8 cellular contexts compared by ENCODE assay signal in the genomic region with DNA sequence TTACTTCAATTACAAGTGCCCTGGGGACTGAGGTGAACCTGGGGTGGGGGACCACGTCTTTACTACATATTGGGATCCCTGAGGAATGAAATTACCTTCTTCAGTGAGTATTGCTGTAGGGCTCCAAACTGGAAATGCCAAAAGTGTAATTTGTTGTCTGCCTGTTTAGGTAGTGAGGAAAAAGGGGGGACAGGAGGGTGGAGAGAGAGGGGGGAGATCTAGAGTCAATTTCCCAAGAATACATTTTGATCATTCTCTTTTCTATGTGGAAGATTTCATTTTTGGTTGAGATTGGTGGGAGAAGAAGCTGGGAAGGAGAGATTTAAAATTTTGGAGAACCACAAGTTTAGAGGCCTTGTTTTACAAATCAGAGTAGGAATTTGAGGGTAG.
DNase-seq lines count a peak whose midpoint lies in the region; ATAC-seq and TF ChIP-seq lines count a peak whose summit lies in the region.

No MANE protein-coding gene starts in this region.

- peaks cover 39% of the 10 kb centered on the region for H3K4me1 Mint-ChIP-seq in activated B cell treated with CpG ODN at 0.5 μM for 24 hours
- H3K4me1 Mint-ChIP-seq in glutamatergic neuron (ENCODE audit: low read depth, unreplicated experiment) = peaks cover 38% of the 10 kb centered on the region

- H3K27ac Mint-ChIP-seq in activated B cell treated with CpG ODN at 0.5 μM for 24 hours (peak overlapping the region; percentile 92), glutamatergic neuron (ENCODE audit: unreplicated experiment) (peak overlapping the region; percentile 78)

- POLR2A ChIA-PET in activated B cell treated with CpG ODN at 0.5 μM for 24 hours (lab: Charles Lee) = interaction anchor here (0.6 to 7.8 kb wide), 3 partner anchors 16 to 667 kb away, joined by 3 to 198 read pairs (median 121); no protein-coding TSS in a partner anchor

- H3K4me1 ChIP-seq in HAP-1 (peaks cover 19% of the 10 kb centered on the region), gastrocnemius medialis (peaks cover 41 to 61% of the 10 kb centered on the region in 2 donors)

- no peaks in the 10 kb centered on the region for H3K27me3 ChIP-seq in HAP-1 (ENCODE audit: low read depth)
- no peaks in the 10 kb centered on the region for H3K27me3 ChIP-seq in gastrocnemius medialis

- intact Hi-C loops in activated B cell treated with CpG ODN at 0.5 μM for 24 hours (cut with micrococcal nuclease) (loop anchor here (2.0 to 10.0 kb wide), 6 partner anchors 20 to 725 kb away; partner anchors contain the start of genes CLHC1 and RPS27A), gastrocnemius medialis (cut with DNase I; ENCODE audit: low total_unique reads) (no loop called here)

- H3K27me3 Mint-ChIP-seq in activated B cell treated with CpG ODN at 0.5 μM for 24 hours (no peaks in the 10 kb centered on the region), glutamatergic neuron (ENCODE audit: unreplicated experiment) (peaks cover 9% of the 10 kb centered on the region)

- CTCF ChIA-PET in activated B cell treated with CpG ODN at 0.5 μM for 24 hours (lab: Charles Lee) = interaction anchor here (1.3 to 3.7 kb wide), 5 partner anchors 12 to 450 kb away, joined by 3 to 21 read pairs (median 5); no protein-coding TSS in a partner anchor

- no peak for DNase-seq in HAP-1 (ENCODE audit: low spot score in 2 of 2)
- DNase-seq in activated B cell treated with CpG ODN at 0.5 μM for 24 hours = no peak
- no peak for DNase-seq in glutamatergic neuron
- no peak for DNase-seq in gastrocnemius medialis
- no peak for DNase-seq in central memory CD4-positive, alpha-beta T cell
- DNase-seq in cerebellar nuclear complex (lab: John Stamatoyannopoulos, UW) = no peak

- H3K4me3 Mint-ChIP-seq in activated B cell treated with CpG ODN at 0.5 μM for 24 hours = peak overlapping the region; percentile 89
- peak overlapping the region; percentile 88 for H3K4me3 Mint-ChIP-seq in glutamatergic neuron (ENCODE audit: unreplicated experiment)

- no peak for TF ChIP-seq POLR2A in gastrocnemius medialis (IDR thresholded peaks at IDR 0.05)

- TF ChIP-seq CTCF in activated B cell treated with CpG ODN at 0.5 μM for 24 hours (IDR thresholded peaks at IDR 0.05) (no peak), glutamatergic neuron (IDR thresholded peaks at IDR 0.05; ENCODE audit: partially characterized antibody, unreplicated experiment) (no peak), gastrocnemius medialis (IDR thresholded peaks at IDR 0.05 in 4 of 5, conservative IDR thresholded peaks at IDR 0.05 in 1 of 5) (no peak)

- no peaks in the 10 kb centered on the region for H3K9me3 ChIP-seq in HAP-1
- H3K9me3 ChIP-seq in gastrocnemius medialis = no peaks in the 10 kb centered on the region

- H3K9me3 Mint-ChIP-seq in activated B cell treated with CpG ODN at 0.5 μM for 24 hours = no peaks in the 10 kb centered on the region
- H3K9me3 Mint-ChIP-seq in glutamatergic neuron (ENCODE audit: unreplicated experiment) = peaks cover 16% of the 10 kb centered on the region

- in situ Hi-C loops in HAP-1 (cut with MboI; ENCODE audit: low sequenced_read_pairs) = no loop called here
- in situ Hi-C loops in gastrocnemius medialis (cut with MboI; ENCODE audit: low sequenced_read_pairs in 4 of 4) = no loop called here

- ATAC-seq in activated B cell treated with CpG ODN at 0.5 μM for 24 hours (ENCODE audit: low read depth) = no peak
- ATAC-seq in gastrocnemius medialis = no peak
- no peak for ATAC-seq in GM21717 (IDR thresholded peaks at IDR 0.05; ENCODE audit: unreplicated experiment)
- no peak for ATAC-seq in HG02938 (IDR thresholded peaks at IDR 0.05; ENCODE audit: unreplicated experiment)

- peak overlapping the region; percentile 73 to 87 (median 78) for H3K27ac ChIP-seq in gastrocnemius medialis

- peak overlapping the region; percentile 59 for H3K4me3 ChIP-seq in HAP-1
- H3K4me3 ChIP-seq in gastrocnemius medialis = peak overlapping the region in 2 of 4 donors; percentile 51 to 71

- H3K36me3 ChIP-seq in HAP-1 (replicated peaks) = no peaks in the 10 kb centered on the region
- H3K36me3 ChIP-seq in gastrocnemius medialis = no peaks in the 10 kb centered on the region

- H3K36me3 Mint-ChIP-seq in activated B cell treated with CpG ODN at 0.5 μM for 24 hours (ENCODE audit: low read depth) (peaks cover 14% of the 10 kb centered on the region), glutamatergic neuron (ENCODE audit: unreplicated experiment) (no peaks in the 10 kb centered on the region)
